Comparison of ENCODE assay signal across 13 cellular contexts in the genomic region with DNA sequence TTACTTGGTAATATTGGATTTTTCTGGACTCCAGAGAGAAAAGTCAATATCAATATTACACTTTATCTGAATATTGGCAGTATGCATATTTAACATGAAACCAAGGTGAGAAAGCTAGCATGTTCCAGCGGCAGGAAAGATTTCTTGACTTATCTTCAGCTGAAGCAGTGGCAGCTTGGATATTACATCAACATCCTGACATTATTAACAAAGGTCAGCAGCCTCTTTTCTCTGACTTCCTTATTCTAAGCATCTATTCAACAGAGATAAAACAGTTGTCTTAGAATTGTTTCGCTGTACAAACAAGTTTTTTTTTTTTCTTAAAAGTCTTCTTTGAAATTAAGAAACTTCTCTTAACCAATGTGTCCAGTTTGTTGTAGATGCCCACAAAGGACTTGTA. TPM values are rescaled to one million over a fixed set of nuclear protein-coding genes. Genes with fewer than 3 reads are reported as not detected.
DNase-seq lines count a peak whose midpoint lies in the region; ATAC-seq, FAIRE-seq and TF ChIP-seq lines count a peak whose summit lies in the region.
"Had no signal": no experiment of that assay in that cellular context is flagged by ENCODE, and none has a peak within 500 bp of the region (broad histone marks: within the 10 kb centered on the region; RNA-seq: fewer than 3 reads in every experiment).

No MANE protein-coding gene starts in this region.

- no peak for FAIRE-seq in bronchial epithelial cell (lab: Jason Lieb, UNC)

- WGBS in thyroid gland, 2 donors: 65 to 70% methylated on average over 2 of the region's 2 CpGs

- peak overlapping the region; percentile 17 for H3K27ac ChIP-seq in muscle layer of duodenum (ENCODE audit: low read length)
- H3K27ac ChIP-seq in thyroid gland: no peak overlapping the region
- H3K27ac ChIP-seq: ascending aorta had no signal

- H3K4me1 ChIP-seq in Loucy (ENCODE audit: insufficient read depth, low read length, poor library complexity, severe bottlenecking) (peaks cover 7% of the 10 kb centered on the region), muscle layer of duodenum (ENCODE audit: control insufficient read depth in 1 of 2, insufficient read depth in 2 of 2, low read length in 2 of 2) (peaks cover 5 to 9% of the 10 kb centered on the region in 2 donors), thyroid gland (peaks cover 0 to 14% of the 10 kb centered on the region in 2 donors)

- ATAC-seq in omental fat pad (ENCODE audit: low FRiP score): no peak

- H3K4me2 ChIP-seq in Loucy (ENCODE audit: low read depth, low read length, poor library complexity, severe bottlenecking): no peak overlapping the region

- peak; percentile 36 for DNase-seq in ELR (ENCODE audit: low read depth)
- peak; percentile 20 for DNase-seq in bronchial epithelial cell (ENCODE audit: low read depth)
- no peak for DNase-seq in thyroid gland
- no peak for DNase-seq in stimulated activated CD8-positive, alpha-beta memory T cell treated with anti-CD3 and anti-CD28 coated beads, Interleukin-4, amount 100 ng/mL, for 48 hours
- no peak for DNase-seq in omental fat pad (ENCODE audit: low spot score)
- no peak for DNase-seq in hypothalamus (lab: John Stamatoyannopoulos, UW)
- DNase-seq: CD4-positive, alpha-beta T cell; erythroblast; NCI-H2081; nephron progenitor cell had no signal

- H3K79me2 ChIP-seq in Loucy (ENCODE audit: insufficient read depth, low read length): no peaks in the 10 kb centered on the region

- no peak for TF ChIP-seq POLR2A in thyroid gland (IDR thresholded peaks at IDR 0.05)

- H3K9ac ChIP-seq in Loucy (ENCODE audit: low read depth, low read length, poor library complexity, severe bottlenecking): no peak overlapping the region

- no peak for TF ChIP-seq CTCF in Loucy (conservative IDR thresholded peaks at IDR 0.05; ENCODE audit: low read length)
- no peak for TF ChIP-seq CTCF in bronchial epithelial cell (IDR thresholded peaks at IDR 0.05; ENCODE audit: insufficient read depth, low read length, severe bottlenecking)
- TF ChIP-seq CTCF in thyroid gland (IDR thresholded peaks at IDR 0.05): no peak
- no peak for TF ChIP-seq CTCF in omental fat pad (IDR thresholded peaks at IDR 0.05)

- H3K9me2 ChIP-seq in Loucy (replicated peaks; ENCODE audit: low read depth, low read length): no peaks in the 10 kb centered on the region

- intact Hi-C loops in thyroid gland (cut with DNase I): no loop called here

- H3K9me3 ChIP-seq in Loucy (ENCODE audit: insufficient read depth, low read depth, low read length) (no peaks in the 10 kb centered on the region), muscle layer of duodenum (ENCODE audit: control insufficient read depth in 1 of 2, low read length in 2 of 2) (no peaks in the 10 kb centered on the region), thyroid gland (no peaks in the 10 kb centered on the region)
- H3K9me3 ChIP-seq: ascending aorta had no signal

- H3K27me3 ChIP-seq in Loucy (ENCODE audit: insufficient read depth, low read length, poor library complexity, severe bottlenecking) (no peaks in the 10 kb centered on the region), bronchial epithelial cell (ENCODE audit: control insufficient read depth, insufficient read depth, low read length) (no peaks in the 10 kb centered on the region), muscle layer of duodenum (ENCODE audit: low read depth, low read length) (no peaks in the 10 kb centered on the region), thyroid gland (no peaks in the 10 kb centered on the region)
- H3K27me3 ChIP-seq: ascending aorta had no signal

- peak overlapping the region; percentile 43 for H2AFZ ChIP-seq in Loucy (ENCODE audit: low read length)

- H4K20me1 ChIP-seq in Loucy (ENCODE audit: insufficient read depth, low read length, poor library complexity, severe bottlenecking): no peaks in the 10 kb centered on the region

- H3K36me3 ChIP-seq in Loucy (ENCODE audit: insufficient read depth, low read length): no peaks in the 10 kb centered on the region
- H3K36me3 ChIP-seq in bronchial epithelial cell (ENCODE audit: control insufficient read depth, insufficient read depth, low read length): no peaks in the 10 kb centered on the region
- no peaks in the 10 kb centered on the region for H3K36me3 ChIP-seq in muscle layer of duodenum (ENCODE audit: control insufficient read depth in 1 of 2, insufficient read depth in 2 of 2, low read length in 2 of 2)
- no peaks in the 10 kb centered on the region for H3K36me3 ChIP-seq in thyroid gland
- H3K36me3 ChIP-seq: ascending aorta had no signal

- H3K4me3 ChIP-seq in Loucy (ENCODE audit: low read length, poor library complexity, severe bottlenecking): no peak overlapping the region
- H3K4me3 ChIP-seq in bronchial epithelial cell (ENCODE audit: low read depth, low read length): no peak overlapping the region
- H3K4me3 ChIP-seq in muscle layer of duodenum (ENCODE audit: low read depth in 1 of 2, low read length in 2 of 2): no peak overlapping the region
- no peak overlapping the region for H3K4me3 ChIP-seq in thyroid gland (replicated peaks in 1 of 3)
- H3K4me3 ChIP-seq: ascending aorta had no signal

- H3F3A ChIP-seq in Loucy (ENCODE audit: low read depth): no peaks in the 10 kb centered on the region

RNA-seq across cellular contexts. Expression of gene DCBLD1, which starts 11.8 kb away (rescaled TPM):
- total RNA-seq in bronchial epithelial cell (39.7 and 64.8 TPM in 2 replicates), thyroid gland (10 to 100 TPM; 13.5 to 25.9 (median 21.2) TPM), omental fat pad (10 to 100 TPM in 2 of 4 donors, 1 to 10 TPM in 2; 6.5 to 36.9 (median 11.2) TPM)

Comparison
In these comparisons a context has a peak if more than half of its experiments do, and no peak if none do; other contexts are left out.
1. DNase-seq: peak in ELR (single experiment) and bronchial epithelial cell (single experiment); none in thyroid gland (0 of 2), stimulated activated CD8-positive, alpha-beta memory T cell treated with anti-CD3 and anti-CD28 coated beads, Interleukin-4, amount 100 ng/mL, for 48 hours (single experiment), omental fat pad (single experiment) and hypothalamus (0 of 51).